ENCODE assay signal across 1 cellular context in the genomic region with DNA sequence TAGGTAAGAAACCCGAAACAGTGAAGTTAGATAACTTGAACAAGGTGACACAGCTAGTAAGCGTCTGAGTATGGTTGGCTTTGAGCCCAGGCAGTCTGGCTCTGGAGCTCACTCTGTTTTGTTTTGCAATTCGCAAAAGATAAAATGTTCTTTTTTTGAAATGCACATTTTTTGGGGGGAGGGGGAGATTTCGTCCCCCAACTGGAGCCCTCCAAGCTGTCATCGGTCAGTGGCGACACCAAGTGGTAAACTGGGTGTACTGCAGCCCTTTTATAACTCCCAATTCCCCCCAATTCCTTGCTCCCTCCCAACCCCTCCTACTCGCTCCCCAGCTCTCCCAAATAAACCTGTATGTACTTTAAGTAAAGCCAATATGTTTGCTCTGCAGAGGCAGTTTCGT.
TF ChIP-seq lines count a peak whose summit lies in the region.

No MANE protein-coding gene starts in this region.

TF ChIP-seq in HCT116, 20 proteins besides CTCF, POLR2A, EP300 and RAD21:
- TF ChIP-seq, protein P1, sequence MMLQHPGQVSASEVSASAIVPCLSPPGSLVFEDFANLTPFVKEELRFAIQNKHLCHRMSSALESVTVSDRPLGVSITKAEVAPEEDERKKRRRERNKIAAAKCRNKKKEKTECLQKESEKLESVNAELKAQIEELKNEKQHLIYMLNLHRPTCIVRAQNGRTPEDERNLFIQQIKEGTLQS (IDR thresholded peaks at IDR 0.05) = no peak
- no peak for TF ChIP-seq EZH2phosphoT487 (IDR thresholded peaks at IDR 0.05; ENCODE audit: borderline replicate concordance)
